17 cellular contexts compared by ENCODE assay signal in the genomic region with DNA sequence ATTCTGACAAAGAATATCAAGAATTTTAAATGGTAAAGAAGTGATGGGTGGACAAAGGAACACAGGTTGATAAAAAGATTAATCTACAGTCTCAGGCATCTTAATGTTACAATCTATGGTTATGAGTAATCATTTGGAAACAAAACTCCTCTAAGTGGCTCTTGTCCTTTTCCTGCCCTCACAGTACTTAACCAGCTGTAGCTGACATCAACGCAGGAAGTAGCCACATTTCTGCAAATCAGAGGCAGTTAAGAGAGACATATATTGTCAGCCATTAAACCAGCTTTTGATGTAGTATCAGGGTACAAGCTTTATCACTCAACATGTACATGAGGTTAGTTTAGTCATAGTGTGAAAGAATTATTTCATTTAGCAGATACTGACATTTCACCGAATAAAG.
DNase-seq lines count a peak whose midpoint lies in the region; ATAC-seq and TF ChIP-seq lines count a peak whose summit lies in the region.
"Had no signal": no experiment of that assay in that cellular context is flagged by ENCODE, and none has a peak within 500 bp of the region (broad histone marks: within the 10 kb centered on the region; RNA-seq: fewer than 3 reads in every experiment).

No MANE protein-coding gene starts in this region.

- H3K4me1 ChIP-seq in adipocyte (ENCODE audit: control insufficient read depth, insufficient read depth, low read length) = no peaks in the 10 kb centered on the region
- H3K4me1 ChIP-seq: left ventricle myocardium inferior had no signal

- H3K27me3 ChIP-seq in GM06990 (replicated peaks; ENCODE audit: control insufficient read depth, insufficient read depth, low read length) = no peaks in the 10 kb centered on the region
- H3K27me3 ChIP-seq in adipocyte (replicated peaks; ENCODE audit: control insufficient read depth, insufficient read depth, low read length) = no peaks in the 10 kb centered on the region

- no peak for TF ChIP-seq CTCF in GM06990 (IDR thresholded peaks at IDR 0.05; ENCODE audit: insufficient read depth, low read length, poor library complexity, severe bottlenecking)

- no peak for ATAC-seq in HG02970 (IDR thresholded peaks at IDR 0.05; ENCODE audit: low FRiP score, unreplicated experiment)
- ATAC-seq in GM21619 (IDR thresholded peaks at IDR 0.05; ENCODE audit: unreplicated experiment) = no peak
- ATAC-seq: natural killer cell, right cardiac atrium had no signal

- H3K36me3 ChIP-seq in GM06990 (ENCODE audit: control insufficient read depth, insufficient read depth, low read length) (no peaks in the 10 kb centered on the region), adipocyte (ENCODE audit: control insufficient read depth, insufficient read depth, low read length, severe bottlenecking) (no peaks in the 10 kb centered on the region)
- H3K36me3 ChIP-seq: left ventricle myocardium inferior, WERI-Rb-1 had no signal

- H3K9me3 ChIP-seq in adipocyte (ENCODE audit: control insufficient read depth, low read length) = no peaks in the 10 kb centered on the region
- H3K9me3 ChIP-seq: left ventricle myocardium inferior had no signal

- H3K4me3 ChIP-seq in GM06990 (replicated peaks; ENCODE audit: low read depth, low read length) (no peak overlapping the region), adipocyte (ENCODE audit: low read length) (no peak overlapping the region)
- H3K4me3 ChIP-seq: left ventricle myocardium inferior had no signal

- peak; percentile 1 for DNase-seq in GM06990 (ENCODE audit: extremely low read depth, insufficient read length)
- DNase-seq in HT1080 (ENCODE audit: low read depth) = peak; percentile 64
- peak; percentile 40 for DNase-seq in adipocyte (ENCODE audit: low read depth)
- peak; percentile 9 for DNase-seq in left kidney (ENCODE audit: low read depth, low spot score)
- DNase-seq in activated CD4-positive, alpha-beta T cell treated with anti-CD3 and anti-CD28 coated beads, Interleukin-2, amount 50 U/mL, for 48 hours = no peak
- no peak for DNase-seq in HuH-7.5 (ENCODE audit: low spot score)
- DNase-seq: activated CD8-positive, alpha-beta memory T cell treated with anti-CD3 and anti-CD28 coated beads, Interleukin-2, amount 50 U/mL, for 48 hours; cerebellar nuclear complex; DMS 273 treated with DMSO at 0.1 percent for 48 hours; left ventricle myocardium inferior; MV-4-11; natural killer cell; right cardiac atrium; stimulated activated CD4-positive, alpha-beta T cell treated with anti-CD3 and anti-CD28 coated beads, Interleukin-1b, Interleukin-23, amount 100 ng/mL, for 48 hours; WERI-Rb-1 had no signal

- no peak overlapping the region for H3K9ac ChIP-seq in adipocyte (ENCODE audit: low read length)

Comparison
In these comparisons a context has a peak if more than half of its experiments do, and no peak if none do; other contexts are left out.
1. DNase-seq: peak in GM06990 (single experiment), HT1080 (single experiment), adipocyte (single experiment) and left kidney (single experiment); none in activated CD4-positive, alpha-beta T cell treated with anti-CD3 and anti-CD28 coated beads, Interleukin-2, amount 50 U/mL, for 48 hours (0 of 2) and HuH-7.5 (single experiment).